Comparison of ENCODE assay signal across 22 cellular contexts in the genomic region with DNA sequence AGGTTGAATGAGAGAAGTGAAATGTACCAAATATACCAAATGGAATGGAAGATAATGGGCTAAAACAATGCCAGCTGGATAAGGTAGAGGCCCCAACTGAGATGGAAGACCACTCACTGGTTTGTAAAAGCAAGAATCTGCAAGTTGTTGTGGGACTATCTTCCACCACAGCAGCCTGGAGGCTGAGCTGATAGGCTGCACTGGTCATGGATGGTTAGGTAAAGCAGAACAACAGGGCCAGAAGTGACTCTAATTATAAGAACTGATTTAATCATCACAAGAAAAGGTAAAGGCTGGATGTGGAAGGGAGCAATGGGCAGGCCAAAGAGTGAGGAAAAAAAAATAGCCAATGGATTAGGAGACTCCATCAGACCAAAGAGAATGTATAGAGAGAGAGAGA. TPM values are rescaled to one million over a fixed set of nuclear protein-coding genes. Genes with fewer than 3 reads are reported as not detected.
DNase-seq lines count a peak whose midpoint lies in the region; ATAC-seq, FAIRE-seq and TF ChIP-seq lines count a peak whose summit lies in the region.
"Had no signal": no experiment of that assay in that cellular context is flagged by ENCODE, and none has a peak within 500 bp of the region (broad histone marks: within the 10 kb centered on the region; RNA-seq: fewer than 3 reads in every experiment).

No MANE protein-coding gene starts in this region.

- intact Hi-C loops in dendritic cell treated with granulocyte-macrophage colony-stimulating factor and Interleukin-4, amounts not matched to agents 40 ng/mL and 50 ng/mL, for 4 days (cut with micrococcal nuclease), result no loop called here

- peaks cover 39% of the 10 kb centered on the region for H3K4me1 Mint-ChIP-seq in dendritic cell treated with granulocyte-macrophage colony-stimulating factor and Interleukin-4, amounts not matched to agents 40 ng/mL and 50 ng/mL, for 4 days (ENCODE audit: low read depth)
- H3K4me1 Mint-ChIP-seq in mesothelial cell of epicardium, result no peaks in the 10 kb centered on the region
- H3K4me1 Mint-ChIP-seq: GM23338, T-cell had no signal

- FAIRE-seq in RCC 7860 (lab: Jason Lieb, UNC), result no peak
- FAIRE-seq: HTR-8/SVneo had no signal

- DNase-seq in NCI-H146 treated with DMSO at 0.1 percent for 48 hours (lab: John Stamatoyannopoulos, UW; ENCODE audit: unreplicated experiment) (no peak), mesothelial cell of epicardium (ENCODE audit: low spot score in 2 of 2, unreplicated experiment in 2 of 2) (no peak), putamen (ENCODE audit: low spot score) (no peak), RCC 7860 (ENCODE audit: low spot score) (no peak)
- DNase-seq: DMS79; KG1; NCI-H1092; NCI-H1436; NCI-H2029; NCI-H226; NCI-H510A treated with DMSO at 0.1 percent for 48 hours; NCI-H774; NK-92 treated with Interleukin-12 subunit alpha and Interleukin-12 subunit beta, amount 100 ng/mL, for 24 hours; Peyer's patch; T-cell had no signal

- peak overlapping the region; percentile 4 for H3K27ac Mint-ChIP-seq in dendritic cell treated with granulocyte-macrophage colony-stimulating factor and Interleukin-4, amounts not matched to agents 40 ng/mL and 50 ng/mL, for 4 days
- no peak overlapping the region for H3K27ac Mint-ChIP-seq in mesothelial cell of epicardium
- H3K27ac Mint-ChIP-seq: B cell, GM23338, T-cell had no signal

- H3K4me3 Mint-ChIP-seq in dendritic cell treated with granulocyte-macrophage colony-stimulating factor and Interleukin-4, amounts not matched to agents 40 ng/mL and 50 ng/mL, for 4 days, result no peak overlapping the region
- H3K4me3 Mint-ChIP-seq in mesothelial cell of epicardium, result no peak overlapping the region
- H3K4me3 Mint-ChIP-seq: B cell, GM23338, T-cell had no signal

- peaks cover 14% of the 10 kb centered on the region for H3K36me3 Mint-ChIP-seq in dendritic cell treated with granulocyte-macrophage colony-stimulating factor and Interleukin-4, amounts not matched to agents 40 ng/mL and 50 ng/mL, for 4 days (ENCODE audit: low read depth)
- H3K36me3 Mint-ChIP-seq in mesothelial cell of epicardium, result no peaks in the 10 kb centered on the region
- H3K36me3 Mint-ChIP-seq: T-cell had no signal

- TF ChIP-seq CTCF in mesothelial cell of epicardium (IDR thresholded peaks at IDR 0.05; ENCODE audit: unreplicated experiment), result no peak

- TF ChIP-seq POLR2A in GM18505 (IDR thresholded peaks at IDR 0.05; ENCODE audit: borderline replicate concordance, extremely low read depth, insufficient read depth, insufficient read length), result no peak

- no peaks in the 10 kb centered on the region for H3K9me3 Mint-ChIP-seq in dendritic cell treated with granulocyte-macrophage colony-stimulating factor and Interleukin-4, amounts not matched to agents 40 ng/mL and 50 ng/mL, for 4 days
- no peaks in the 10 kb centered on the region for H3K9me3 Mint-ChIP-seq in mesothelial cell of epicardium
- H3K9me3 Mint-ChIP-seq: GM23338, T-cell had no signal

- no peaks in the 10 kb centered on the region for H3K27me3 Mint-ChIP-seq in dendritic cell treated with granulocyte-macrophage colony-stimulating factor and Interleukin-4, amounts not matched to agents 40 ng/mL and 50 ng/mL, for 4 days
- no peaks in the 10 kb centered on the region for H3K27me3 Mint-ChIP-seq in mesothelial cell of epicardium (ENCODE audit: low read depth)
- H3K27me3 Mint-ChIP-seq: B cell, T-cell had no signal

- peak; percentile 43 for ATAC-seq in GM18505 (IDR thresholded peaks at IDR 0.05; ENCODE audit: unreplicated experiment)
- peak; percentile 31 for ATAC-seq in HG02759 (IDR thresholded peaks at IDR 0.05; ENCODE audit: unreplicated experiment)
- ATAC-seq in HG03342 (IDR thresholded peaks at IDR 0.05; ENCODE audit: unreplicated experiment), result peak; percentile 45
- ATAC-seq: GM23338, T-cell had no signal

RNA-seq across cellular contexts. Expression of a gene that starts 11.8 kb away (rescaled TPM):
- 0.11 to 0.49 TPM (median 0.44 TPM) in 3 replicates for total RNA-seq in mesothelial cell of epicardium
- total RNA-seq: GM23338 had no signal
